In the genomic region with DNA sequence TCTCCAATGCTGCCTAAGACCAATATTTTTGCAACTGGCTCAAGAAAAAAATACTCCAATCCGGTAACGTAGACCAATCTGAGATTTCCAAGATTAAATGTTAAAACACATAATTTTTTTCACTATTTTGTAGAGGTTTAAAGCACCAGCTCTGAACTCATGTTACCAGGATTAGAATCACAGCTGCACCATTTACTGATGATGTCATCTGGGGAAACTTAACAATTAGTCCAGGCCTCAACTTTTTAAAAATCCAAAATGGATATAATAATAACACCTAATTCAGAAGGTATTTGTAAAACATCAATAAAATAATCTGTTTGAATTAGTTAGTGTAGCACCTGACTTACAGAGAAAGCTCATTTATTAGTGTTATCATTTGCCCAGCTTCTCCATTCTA, we compare ENCODE assay signal across 9 cellular contexts. TPM values are rescaled to one million over a fixed set of nuclear protein-coding genes. Genes with fewer than 3 reads are reported as not detected.
"Had no signal": no experiment of that assay in that cellular context is flagged by ENCODE, and none has a peak within 500 bp of the region (broad histone marks: within the 10 kb centered on the region; RNA-seq: fewer than 3 reads in every experiment).

No MANE protein-coding gene starts in this region.

- H3K27ac ChIP-seq: GM23248 had no signal

- ATAC-seq: HCT116 had no signal

- H3K9ac ChIP-seq: GM23248 had no signal

- H2AFZ ChIP-seq: GM23248 had no signal

- H3K4me3 ChIP-seq: GM23248, HAP-1 had no signal

- FAIRE-seq: HTR-8/SVneo had no signal

- H3K9me3 ChIP-seq: HAP-1 had no signal

- H3K36me3 ChIP-seq: HAP-1 had no signal

- DNase-seq: GM23248, GOT3, H7, KG1 had no signal

RNA-seq across cellular contexts. Expression of gene PON1, which starts 14.4 kb away (rescaled TPM):
- total RNA-seq: GM23248, H4, H7 had no signal
- polyA plus RNA-seq: GM23248, IgD-negative memory B cell had no signal
